In genomic region chr9:21672140-21672539, GRCh38 we compare ENCODE assay signal across 22 cellular contexts.
"Had no signal": no experiment of that assay in that cellular context is flagged by ENCODE, and none has a peak within 500 bp of the region (broad histone marks: within the 10 kb centered on the region; RNA-seq: fewer than 3 reads in every experiment).

No MANE protein-coding gene starts in this region.

- H3K9me3 ChIP-seq: body of pancreas, uterus had no signal

- DNase-seq: activated B cell treated with CpG ODN at 0.5 μM for 24 hours; activated CD4-positive, alpha-beta memory T cell treated with anti-CD3 and anti-CD28 coated beads for 36 hours; activated CD4-positive, alpha-beta T cell treated with anti-CD3 and anti-CD28 coated beads for 4 hours; activated effector memory CD4-positive, alpha-beta T cell treated with Interleukin-2 at 50 U/mL for 16 hours; activated naive CD4-positive, alpha-beta T cell treated with anti-CD3 and anti-CD28 coated beads, Interleukin-2, amount 10 ng/mL, durations not matched to agents 7 days and 5 days; activated T-cell treated with anti-CD3 and anti-CD28 coated beads, Interleukin-2, amount 50 U/mL, for 72 hours; anterior cingulate cortex; body of pancreas; foreskin keratinocyte; hippocampal formation; left ventricle myocardium superior; nephron progenitor cell; nucleus accumbens; small intestine; stimulated activated CD4-positive, alpha-beta T cell treated with anti-CD3 and anti-CD28 coated beads, Interleukin-15, amount 100 ng/mL, for 24 hours; T1000; trophoblast cell; uterus had no signal

- H3K4me1 ChIP-seq: body of pancreas, uterus had no signal

- H3K4me3 ChIP-seq: body of pancreas, cardiac muscle cell, uterus had no signal

- H3K27me3 ChIP-seq: body of pancreas, cardiac muscle cell, foreskin keratinocyte, uterus had no signal

- H3K27ac Mint-ChIP-seq: activated B cell treated with CpG ODN at 0.5 μM for 24 hours; activated CD4-positive, alpha-beta memory T cell treated with anti-CD3 and anti-CD28 coated beads for 36 hours; activated naive CD4-positive, alpha-beta T cell treated with anti-CD3 and anti-CD28 coated beads, Interleukin-2, amount 10 ng/mL, durations not matched to agents 7 days and 5 days; activated T-cell treated with anti-CD3 and anti-CD28 coated beads, Interleukin-2, amount 50 U/mL, for 72 hours; nephron progenitor cell; stimulated activated memory B cell treated with anti-CD40 and anti-IgM and Interleukin-4, amounts not matched to agents 10 μg/mL and 1 μg/mL and 100 μg/mL, for 72 hours; T-helper 1 cell treated with Interleukin-12 subunit alpha and Interleukin-12 subunit beta and Interleukin-4 antibody, amounts not matched to agents 30 μg/mL and 1 μg/mL, for 36 hours had no signal

- H3K36me3 ChIP-seq: cardiac muscle cell, uterus had no signal

- H3K27ac ChIP-seq: body of pancreas, cardiac muscle cell, foreskin keratinocyte, uterus had no signal

- H3K36me3 Mint-ChIP-seq: activated CD4-positive, alpha-beta memory T cell treated with anti-CD3 and anti-CD28 coated beads for 36 hours; activated naive CD4-positive, alpha-beta T cell treated with anti-CD3 and anti-CD28 coated beads, Interleukin-2, amount 10 ng/mL, durations not matched to agents 7 days and 5 days; stimulated activated memory B cell treated with anti-CD40 and anti-IgM and Interleukin-4, amounts not matched to agents 10 μg/mL and 1 μg/mL and 100 μg/mL, for 72 hours had no signal

- H3K4me1 Mint-ChIP-seq: activated B cell treated with CpG ODN at 0.5 μM for 24 hours; stimulated activated memory B cell treated with anti-CD40 and anti-IgM and Interleukin-4, amounts not matched to agents 10 μg/mL and 1 μg/mL and 100 μg/mL, for 72 hours had no signal

- H3K27me3 Mint-ChIP-seq: activated B cell treated with CpG ODN at 0.5 μM for 24 hours; activated naive CD4-positive, alpha-beta T cell treated with anti-CD3 and anti-CD28 coated beads, Interleukin-2, amount 10 ng/mL, durations not matched to agents 7 days and 5 days had no signal

- ATAC-seq: activated T-cell treated with anti-CD3 and anti-CD28 coated beads, Interleukin-2, amount 50 U/mL, for 72 hours; body of pancreas; foreskin keratinocyte; left ventricle myocardium superior; sciatic nerve; stimulated activated memory B cell treated with anti-CD40 and anti-IgM and Interleukin-4, amounts not matched to agents 10 μg/mL and 1 μg/mL and 100 μg/mL, for 72 hours had no signal

- H3K9me3 Mint-ChIP-seq: activated B cell treated with CpG ODN at 0.5 μM for 24 hours; activated CD4-positive, alpha-beta memory T cell treated with anti-CD3 and anti-CD28 coated beads for 36 hours; activated naive CD4-positive, alpha-beta T cell treated with anti-CD3 and anti-CD28 coated beads, Interleukin-2, amount 10 ng/mL, durations not matched to agents 7 days and 5 days; nephron progenitor cell; stimulated activated memory B cell treated with anti-CD40 and anti-IgM and Interleukin-4, amounts not matched to agents 10 μg/mL and 1 μg/mL and 100 μg/mL, for 72 hours; T-helper 1 cell treated with Interleukin-12 subunit alpha and Interleukin-12 subunit beta and Interleukin-4 antibody, amounts not matched to agents 30 μg/mL and 1 μg/mL, for 36 hours had no signal

- H3K4me3 Mint-ChIP-seq: activated B cell treated with CpG ODN at 0.5 μM for 24 hours; activated CD4-positive, alpha-beta memory T cell treated with anti-CD3 and anti-CD28 coated beads for 36 hours; activated naive CD4-positive, alpha-beta T cell treated with anti-CD3 and anti-CD28 coated beads, Interleukin-2, amount 10 ng/mL, durations not matched to agents 7 days and 5 days; activated T-cell treated with anti-CD3 and anti-CD28 coated beads, Interleukin-2, amount 50 U/mL, for 72 hours; nephron progenitor cell; stimulated activated memory B cell treated with anti-CD40 and anti-IgM and Interleukin-4, amounts not matched to agents 10 μg/mL and 1 μg/mL and 100 μg/mL, for 72 hours; T-helper 1 cell treated with Interleukin-12 subunit alpha and Interleukin-12 subunit beta and Interleukin-4 antibody, amounts not matched to agents 30 μg/mL and 1 μg/mL, for 36 hours had no signal
